10 cellular contexts compared by ENCODE assay signal in genomic region chr3:187291001-187291511, GRCh38. TPM values are rescaled to one million over a fixed set of nuclear protein-coding genes. Genes with fewer than 3 reads are reported as not detected.
DNase-seq lines count a peak whose midpoint lies in the region; ATAC-seq and TF ChIP-seq lines count a peak whose summit lies in the region.
"Had no signal": no experiment of that assay in that cellular context is flagged by ENCODE, and none has a peak within 500 bp of the region (broad histone marks: within the 10 kb centered on the region; RNA-seq: fewer than 3 reads in every experiment).

No MANE protein-coding gene starts in this region.

- peaks cover 77% of the 10 kb centered on the region for H3K27me3 Mint-ChIP-seq in T-helper 17 cell

- no peak overlapping the region for H3K4me3 Mint-ChIP-seq in T-helper 17 cell

- ATAC-seq in T-helper 17 cell (no peak), left cardiac atrium (peak; percentile 44 to 50), omental fat pad (ENCODE audit: low FRiP score) (peak; percentile 29), HG03354 (IDR thresholded peaks at IDR 0.05; ENCODE audit: poor library complexity, severe bottlenecking, unreplicated experiment) (no peak), HG03097 (IDR thresholded peaks at IDR 0.05; ENCODE audit: low FRiP score, unreplicated experiment) (no peak)

- peaks cover 6% of the 10 kb centered on the region for H3K4me1 Mint-ChIP-seq in T-helper 17 cell

- H3K9me3 ChIP-seq in T-helper 17 cell (ENCODE audit: control insufficient read depth, low read length, poor library complexity, severe bottlenecking): no peaks in the 10 kb centered on the region

- DNase-seq in AG09309 (ENCODE audit: low read depth) (peak; percentile 71), T-helper 17 cell (no peak), left cardiac atrium (peak; percentile 33), omental fat pad (ENCODE audit: low spot score) (no peak), posterior vena cava (ENCODE audit: low spot score) (no peak), NCI-H2171 (lab: John Stamatoyannopoulos, UW) (no peak)
- DNase-seq: activated CD4-positive, CD25-positive, alpha-beta regulatory T cell treated with anti-CD3 and anti-CD28 coated beads, Interleukin-2, amount 50 U/mL, for 72 hours had no signal

- intact Hi-C loops in left cardiac atrium (cut with DNase I): no loop called here
- intact Hi-C loops in posterior vena cava (cut with DNase I): no loop called here

- TF ChIP-seq CTCF in AG09309 (IDR thresholded peaks at IDR 0.05; ENCODE audit: control insufficient read depth, insufficient read depth, low read depth, low read length, missing control alignments) (peak; percentile 12), omental fat pad (IDR thresholded peaks at IDR 0.05) (no peak)

- peak overlapping the region; percentile 76 for H3K4me3 ChIP-seq in AG09309 (ENCODE audit: control insufficient read depth, low read depth, low read length)

- H3K36me3 Mint-ChIP-seq in T-helper 17 cell (ENCODE audit: low read depth): peaks cover 2% of the 10 kb centered on the region
- H3K36me3 Mint-ChIP-seq: CD14-positive monocyte had no signal

- peak overlapping the region; percentile 27 for H3K27ac Mint-ChIP-seq in T-helper 17 cell
- H3K27ac Mint-ChIP-seq: CD14-positive monocyte had no signal

RNA-seq across cellular contexts. Expression of gene MASP1, which starts 0.5 kb away (rescaled TPM):
- under 1 TPM in 1 of 2 donors, not detected in 1; 0.44 TPM for total RNA-seq in T-helper 17 cell
- total RNA-seq in left cardiac atrium: 10 to 100 TPM; 12.8 to 74.7 TPM
- 1 to 10 TPM; 3.8 to 9.9 (median 6.9) TPM for total RNA-seq in omental fat pad
- 10 to 100 TPM; 13.9 to 21.1 TPM for total RNA-seq in posterior vena cava

Comparison
In these comparisons a context has a peak if more than half of its experiments do, and no peak if none do; other contexts are left out.
1. DNase-seq: peak in AG09309 (single experiment) and left cardiac atrium (single experiment); none in T-helper 17 cell (0 of 3), omental fat pad (single experiment), posterior vena cava (single experiment) and NCI-H2171 (single experiment).
2. ATAC-seq: peak in left cardiac atrium (2 of 2) and omental fat pad (single experiment); none in T-helper 17 cell (single experiment), HG03354 (single experiment) and HG03097 (single experiment).